ENCODE assay signal across 26 cellular contexts in the genomic region with DNA sequence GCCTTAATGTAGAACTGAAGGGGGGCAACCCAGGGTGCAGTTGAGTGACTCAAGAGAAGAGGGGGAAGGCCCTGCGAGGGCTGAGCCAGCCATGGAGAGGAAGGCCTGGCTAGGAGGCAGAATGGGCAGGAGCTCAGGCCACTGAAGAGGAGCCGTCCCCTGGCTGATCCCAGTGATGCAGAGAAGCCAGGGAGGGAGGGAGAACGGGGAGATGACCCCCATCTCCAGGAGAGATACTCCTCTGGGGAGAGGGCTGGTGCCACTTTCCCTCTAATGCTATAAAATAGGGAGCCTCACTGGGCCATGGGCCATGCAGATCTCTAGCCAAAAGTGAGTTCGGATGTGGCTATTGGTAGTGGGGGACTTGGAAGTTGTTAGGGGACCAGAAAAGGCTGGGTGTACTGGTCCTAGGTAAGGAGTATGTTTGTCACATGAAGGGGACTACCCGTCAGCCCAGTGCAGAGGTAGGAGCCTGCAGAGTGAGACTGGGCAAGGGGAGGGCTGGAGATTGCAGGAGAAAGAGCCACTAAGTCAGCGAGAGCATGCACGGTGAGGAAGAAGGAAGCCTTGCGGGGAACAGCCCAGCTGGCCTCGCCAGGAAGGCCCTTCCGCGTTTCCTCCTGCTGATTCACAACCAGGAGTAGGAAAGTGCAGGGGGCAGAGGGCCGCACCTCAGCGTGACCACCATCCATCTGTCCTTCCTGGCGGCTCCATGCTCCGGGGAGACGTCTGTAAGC.
"Had no signal": no experiment of that assay in that cellular context is flagged by ENCODE, and none has a peak within 500 bp of the region (broad histone marks: within the 10 kb centered on the region; RNA-seq: fewer than 3 reads in every experiment).

No MANE protein-coding gene starts in this region.

- H3K4me3 Mint-ChIP-seq: naive thymus-derived CD4-positive, alpha-beta T cell; natural killer cell; nephron; neural progenitor cell; stimulated activated effector memory CD8-positive, alpha-beta T cell treated with anti-CD3 and anti-CD28 coated beads, Interleukin-12 subunit alpha, Interleukin-12 subunit beta, amount 100 ng/mL, for 72 hours; stimulated activated naive B cell treated with anti-CD40 and anti-IgM and Interleukin-4, amounts not matched to agents 10 μg/mL and 1 μg/mL and 100 μg/mL, for 72 hours; stimulated activated naive CD8-positive, alpha-beta T cell treated with anti-CD3 and anti-CD28 coated beads, Interleukin-15, Interleukin-2, amounts not matched to agents 100 ng/mL and 50 ng/mL, for 24 hours had no signal

- H3K4me1 ChIP-seq: neural progenitor cell, pancreas, prostate gland, right lobe of liver, sigmoid colon, stomach, thyroid gland, tibial nerve, upper lobe of left lung had no signal

- H3K36me3 ChIP-seq: neural progenitor cell, pancreas, prostate gland, right lobe of liver, sigmoid colon, stomach, thoracic aorta, thyroid gland, tibial nerve, upper lobe of left lung had no signal

- H3K4me1 Mint-ChIP-seq: naive thymus-derived CD4-positive, alpha-beta T cell; natural killer cell; stimulated activated effector memory CD8-positive, alpha-beta T cell treated with anti-CD3 and anti-CD28 coated beads, Interleukin-12 subunit alpha, Interleukin-12 subunit beta, amount 100 ng/mL, for 72 hours; stimulated activated naive B cell treated with anti-CD40 and anti-IgM and Interleukin-4, amounts not matched to agents 10 μg/mL and 1 μg/mL and 100 μg/mL, for 72 hours had no signal

- H3K4me3 ChIP-seq: neural progenitor cell, pancreas, prostate gland, right lobe of liver, sigmoid colon, stomach, thoracic aorta, thyroid gland, tibial nerve, upper lobe of left lung had no signal

- H3K9me3 Mint-ChIP-seq: neural progenitor cell; stimulated activated naive B cell treated with anti-CD40 and anti-IgM and Interleukin-4, amounts not matched to agents 10 μg/mL and 1 μg/mL and 100 μg/mL, for 72 hours; stimulated activated naive CD8-positive, alpha-beta T cell treated with anti-CD3 and anti-CD28 coated beads, Interleukin-15, Interleukin-2, amounts not matched to agents 100 ng/mL and 50 ng/mL, for 24 hours had no signal

- H3K9me3 ChIP-seq: pancreas, prostate gland, right lobe of liver, sigmoid colon, thoracic aorta, thyroid gland, tibial nerve, upper lobe of left lung had no signal

- H3K27ac ChIP-seq: neural progenitor cell, pancreas, prostate gland, right lobe of liver, sigmoid colon, stomach, thoracic aorta, thyroid gland, tibial nerve, upper lobe of left lung had no signal

- DNase-seq: naive thymus-derived CD4-positive, alpha-beta T cell; natural killer cell; occipital lobe; retina; right cardiac atrium; right lobe of liver; sigmoid colon; small intestine; stimulated activated CD4-positive, alpha-beta T cell treated with anti-CD3 and anti-CD28 coated beads, Interleukin-15, amount 100 ng/mL, for 24 hours; stimulated activated CD4-positive, alpha-beta T cell treated with anti-CD3 and anti-CD28 coated beads, Interleukin-2, amount 100 ng/mL, for 24 hours; stimulated activated CD4-positive, alpha-beta T cell treated with anti-CD3 and anti-CD28 coated beads, Interleukin-2, amount 100 ng/mL, for 48 hours; stimulated activated CD4-positive, alpha-beta T cell treated with anti-CD3 and anti-CD28 coated beads, Interleukin-4, amount 100 ng/mL, for 24 hours; stimulated activated naive B cell treated with anti-CD40 and anti-IgM and Interleukin-4, amounts not matched to agents 10 μg/mL and 1 μg/mL and 100 μg/mL, for 72 hours; stimulated activated naive CD4-positive, alpha-beta T cell treated with Interleukin-2 at 50 U/mL for 16 hours; stomach; thyroid gland; trophoblast cell; upper lobe of left lung had no signal

- ATAC-seq: naive thymus-derived CD4-positive, alpha-beta T cell; natural killer cell; pancreas; right cardiac atrium; right lobe of liver; stimulated activated effector memory CD8-positive, alpha-beta T cell treated with anti-CD3 and anti-CD28 coated beads, Interleukin-12 subunit alpha, Interleukin-12 subunit beta, amount 100 ng/mL, for 72 hours; stimulated activated naive B cell treated with anti-CD40 and anti-IgM and Interleukin-4, amounts not matched to agents 10 μg/mL and 1 μg/mL and 100 μg/mL, for 72 hours had no signal

- H3K27me3 ChIP-seq: neural progenitor cell, right lobe of liver, sigmoid colon, thyroid gland, tibial nerve, upper lobe of left lung had no signal

- H3K36me3 Mint-ChIP-seq: naive thymus-derived CD4-positive, alpha-beta T cell; natural killer cell; neural progenitor cell; stimulated activated effector memory CD8-positive, alpha-beta T cell treated with anti-CD3 and anti-CD28 coated beads, Interleukin-12 subunit alpha, Interleukin-12 subunit beta, amount 100 ng/mL, for 72 hours; stimulated activated naive B cell treated with anti-CD40 and anti-IgM and Interleukin-4, amounts not matched to agents 10 μg/mL and 1 μg/mL and 100 μg/mL, for 72 hours had no signal

- H3K27me3 Mint-ChIP-seq: stimulated activated naive B cell treated with anti-CD40 and anti-IgM and Interleukin-4, amounts not matched to agents 10 μg/mL and 1 μg/mL and 100 μg/mL, for 72 hours; stimulated activated naive CD8-positive, alpha-beta T cell treated with anti-CD3 and anti-CD28 coated beads, Interleukin-15, Interleukin-2, amounts not matched to agents 100 ng/mL and 50 ng/mL, for 24 hours had no signal

- H3K27ac Mint-ChIP-seq: natural killer cell; nephron; neural progenitor cell; stimulated activated effector memory CD8-positive, alpha-beta T cell treated with anti-CD3 and anti-CD28 coated beads, Interleukin-12 subunit alpha, Interleukin-12 subunit beta, amount 100 ng/mL, for 72 hours; stimulated activated naive B cell treated with anti-CD40 and anti-IgM and Interleukin-4, amounts not matched to agents 10 μg/mL and 1 μg/mL and 100 μg/mL, for 72 hours; stimulated activated naive CD8-positive, alpha-beta T cell treated with anti-CD3 and anti-CD28 coated beads, Interleukin-15, Interleukin-2, amounts not matched to agents 100 ng/mL and 50 ng/mL, for 24 hours had no signal

- H3K9ac ChIP-seq: neural progenitor cell had no signal
